In genomic region chr2:121000804-121001203, GRCh38 we compare ENCODE assay signal across 18 cellular contexts.
DNase-seq lines count a peak whose midpoint lies in the region; ATAC-seq, FAIRE-seq and TF ChIP-seq lines count a peak whose summit lies in the region.
"Had no signal": no experiment of that assay in that cellular context is flagged by ENCODE, and none has a peak within 500 bp of the region (broad histone marks: within the 10 kb centered on the region; RNA-seq: fewer than 3 reads in every experiment).

No MANE protein-coding gene starts in this region.

- intact Hi-C loops in activated T-helper 2 cell treated with anti-CD3 and anti-CD28 coated beads, Interferon-gamma antibody, Interleukin-2, Interleukin-4, amounts not matched to agents 10 μg/mL and 5 μg/mL and 100 μg/mL, durations not matched to agents 14 hours and 24 hours and 36 hours (cut with micrococcal nuclease), result no loop called here
- intact Hi-C loops in aorta (cut with DNase I), result no loop called here

- H4K5ac ChIP-seq in H1 (ENCODE audit: insufficient read length, low read depth, low read length), result no peak overlapping the region

- no peak overlapping the region for H2AFZ ChIP-seq in H1 (ENCODE audit: low read length)
- H2AFZ ChIP-seq: GM23338 had no signal

- TF ChIP-seq CTCF in H1 (IDR thresholded peaks at IDR 0.05; ENCODE audit: control extremely low read depth in 1 of 3, insufficient read depth in 1 of 3, low read depth in 1 of 3, low read length in 3 of 3) (no peak), type B pancreatic cell (conservative IDR thresholded peaks at IDR 0.05) (no peak)

- no peak for ATAC-seq in aorta (ENCODE audit: low FRiP score)
- ATAC-seq: GM23338 had no signal

- DNase-seq in activated T-helper 2 cell treated with anti-CD3 and anti-CD28 coated beads, Interferon-gamma antibody, Interleukin-2, Interleukin-4, amounts not matched to agents 10 μg/mL and 5 μg/mL and 100 μg/mL, durations not matched to agents 14 hours and 24 hours and 36 hours (ENCODE audit: low spot score), result peak; percentile 0
- DNase-seq in H1 (ENCODE audit: low read depth in 1 of 2, low spot score in 2 of 2) (no peak), type B pancreatic cell (ENCODE audit: extremely low spot score, unreplicated experiment) (peak; percentile 36), HK-2 (ENCODE audit: unreplicated experiment) (no peak), aorta (no peak), NCI-H446 (lab: John Stamatoyannopoulos, UW) (no peak)
- DNase-seq: C1 segment of cervical spinal cord; Calu3; CD4-positive, alpha-beta memory T cell; COR-L47; DMS153; DND-41; HFFc6 had no signal

- no peaks in the 10 kb centered on the region for H3K4me1 Mint-ChIP-seq in activated T-helper 2 cell treated with anti-CD3 and anti-CD28 coated beads, Interferon-gamma antibody, Interleukin-2, Interleukin-4, amounts not matched to agents 10 μg/mL and 5 μg/mL and 100 μg/mL, durations not matched to agents 14 hours and 24 hours and 36 hours (ENCODE audit: low read depth)
- H3K4me1 Mint-ChIP-seq in type B pancreatic cell (ENCODE audit: unreplicated experiment), result peaks cover 3% of the 10 kb centered on the region
- H3K4me1 Mint-ChIP-seq: CD4-positive, alpha-beta memory T cell had no signal

- TF ChIP-seq RAD21 in H1 (IDR thresholded peaks at IDR 0.05 in 1 of 2, conservative IDR thresholded peaks at IDR 0.05 in 1 of 2; ENCODE audit: low read depth in 2 of 2, low read length in 2 of 2), result no peak

- no peak overlapping the region for H3K4ac ChIP-seq in H1 (replicated peaks; ENCODE audit: insufficient read length, low read depth, low read length)

- TF ChIP-seq POLR2A in H1 (IDR thresholded peaks at IDR 0.05; ENCODE audit: control extremely low read depth in 1 of 2, low read depth in 2 of 2, low read length in 2 of 2), result no peak

- no peak for TF ChIP-seq EP300 in H1 (IDR thresholded peaks at IDR 0.05; ENCODE audit: borderline replicate concordance in 1 of 2, low read depth in 2 of 2, low read length in 2 of 2)

- no peak overlapping the region for H3K56ac ChIP-seq in H1 (replicated peaks; ENCODE audit: insufficient read length, low read depth, low read length)

- H3K27me3 Mint-ChIP-seq in activated T-helper 2 cell treated with anti-CD3 and anti-CD28 coated beads, Interferon-gamma antibody, Interleukin-2, Interleukin-4, amounts not matched to agents 10 μg/mL and 5 μg/mL and 100 μg/mL, durations not matched to agents 14 hours and 24 hours and 36 hours (ENCODE audit: low read depth), result no peaks in the 10 kb centered on the region
- H3K27me3 Mint-ChIP-seq in type B pancreatic cell, result peaks cover 20% of the 10 kb centered on the region

- no peaks in the 10 kb centered on the region for H3K79me1 ChIP-seq in H1 (ENCODE audit: low read depth, low read length)

- H3K23ac ChIP-seq in H1 (ENCODE audit: insufficient read length), result no peak overlapping the region

- no peak overlapping the region for H3K18ac ChIP-seq in H1 (ENCODE audit: extremely low read depth, low read length)

- H2BK15ac ChIP-seq in H1 (ENCODE audit: low read length), result no peak overlapping the region

- 0 out of 2 replicates have a peak overlapping the region, but pooled peaks have one; percentile 10 for H2BK12ac ChIP-seq in H1 (ENCODE audit: low read depth, low read length)

- peak overlapping the region; percentile 86; the same call in 1 of the 2 replicates for H2AK5ac ChIP-seq in H1 (ENCODE audit: low read depth, low read length)

- no peaks in the 10 kb centered on the region for H4K20me1 ChIP-seq in H1 (replicated peaks in 1 of 2; ENCODE audit: control insufficient read depth in 1 of 2, insufficient read depth in 2 of 2, low read length in 2 of 2)

- H3K36me3 ChIP-seq in H1 (ENCODE audit: control insufficient read depth in 2 of 4, insufficient read depth in 4 of 4, low read length in 3 of 4), result no peaks in the 10 kb centered on the region
- no peaks in the 10 kb centered on the region for H3K36me3 ChIP-seq in aorta (ENCODE audit: control insufficient read depth in 1 of 2, insufficient read depth in 2 of 2, low read length in 1 of 2)
- H3K36me3 ChIP-seq: HAP-1 had no signal

- no peak overlapping the region for H4K8ac ChIP-seq in H1 (ENCODE audit: extremely low read depth, insufficient read depth, low read length)

- H3K9me3 Mint-ChIP-seq in activated T-helper 2 cell treated with anti-CD3 and anti-CD28 coated beads, Interferon-gamma antibody, Interleukin-2, Interleukin-4, amounts not matched to agents 10 μg/mL and 5 μg/mL and 100 μg/mL, durations not matched to agents 14 hours and 24 hours and 36 hours, result no peaks in the 10 kb centered on the region
- no peaks in the 10 kb centered on the region for H3K9me3 Mint-ChIP-seq in type B pancreatic cell
- H3K9me3 Mint-ChIP-seq: CD4-positive, alpha-beta memory T cell; HFFc6 had no signal

- H3K27ac ChIP-seq in H1 (ENCODE audit: low read depth, low read length) (no peak overlapping the region), aorta (ENCODE audit: low read depth in 1 of 2, low read length in 2 of 2) (no peak overlapping the region)

- H3K9me3 ChIP-seq in H1 (ENCODE audit: insufficient read depth in 2 of 2, low read depth in 1 of 2, low read length in 1 of 2), result no peaks in the 10 kb centered on the region
- no peaks in the 10 kb centered on the region for H3K9me3 ChIP-seq in aorta (ENCODE audit: control insufficient read depth, low read length)
- H3K9me3 ChIP-seq: HAP-1 had no signal

- WGBS in H1 (ENCODE audit: extremely low coverage in 1 of 2, insufficient coverage in 1 of 2, insufficient read length in 1 of 2, insufficient replicate concordance in 2 of 2, low coverage in 1 of 2, low lambda C conversion rate in 2 of 2, missing lambda C conversion rate in 1 of 2), 2 experiments, result 83% methylated on average over 3 of the region's 3 CpGs; no CpG with 5 or more reads in 1 of the 2 experiments
- WGBS in aorta, 2 donors, result 93 to 94% methylated on average over 3 of the region's 3 CpGs

- H3K4me1 ChIP-seq in H1 (replicated peaks in 1 of 4; ENCODE audit: control insufficient read depth in 3 of 4, insufficient read depth in 4 of 4, low read length in 3 of 4), result peaks cover 3 to 9% (median 7%) of the 10 kb centered on the region in 4 experiments
- no peaks in the 10 kb centered on the region for H3K4me1 ChIP-seq in aorta (ENCODE audit: control insufficient read depth in 1 of 2, insufficient read depth in 2 of 2, low read length in 2 of 2)
- H3K4me1 ChIP-seq: HAP-1 had no signal

- H4K91ac ChIP-seq in H1 (replicated peaks; ENCODE audit: insufficient read length, low read length), result no peak overlapping the region

- no peak overlapping the region for H3K4me3 ChIP-seq in H1 (ENCODE audit: extremely low read depth in 1 of 4, insufficient read depth in 2 of 4, low read depth in 3 of 4, low read length in 4 of 4)
- no peak overlapping the region for H3K4me3 ChIP-seq in aorta (ENCODE audit: low read length in 2 of 2)
- H3K4me3 ChIP-seq: GM23338, HAP-1 had no signal

- no peak overlapping the region for H2BK120ac ChIP-seq in H1 (replicated peaks; ENCODE audit: low read depth, low read length)

- H3K4me3 Mint-ChIP-seq in activated T-helper 2 cell treated with anti-CD3 and anti-CD28 coated beads, Interferon-gamma antibody, Interleukin-2, Interleukin-4, amounts not matched to agents 10 μg/mL and 5 μg/mL and 100 μg/mL, durations not matched to agents 14 hours and 24 hours and 36 hours (ENCODE audit: low read depth), result no peak overlapping the region
- H3K4me3 Mint-ChIP-seq in type B pancreatic cell, result no peak overlapping the region
- H3K4me3 Mint-ChIP-seq: CD4-positive, alpha-beta memory T cell; GM23338; HFFc6 had no signal

- no peak overlapping the region for H2BK20ac ChIP-seq in H1 (ENCODE audit: low read length)

- H3K4me2 ChIP-seq in H1 (ENCODE audit: insufficient read depth in 1 of 2, low read depth in 2 of 2, low read length in 2 of 2), result no peak overlapping the region
- H3K4me2 ChIP-seq: GM23338 had no signal

- no peak overlapping the region for H3K27ac Mint-ChIP-seq in activated T-helper 2 cell treated with anti-CD3 and anti-CD28 coated beads, Interferon-gamma antibody, Interleukin-2, Interleukin-4, amounts not matched to agents 10 μg/mL and 5 μg/mL and 100 μg/mL, durations not matched to agents 14 hours and 24 hours and 36 hours
- H3K27ac Mint-ChIP-seq in type B pancreatic cell, result no peak overlapping the region
- H3K27ac Mint-ChIP-seq: CD4-positive, alpha-beta memory T cell; GM23338; HFFc6 had no signal

- FAIRE-seq in H1 (lab: Jason Lieb, UNC), result no peak
- FAIRE-seq: G401.6, GM12892, H54 had no signal

- CTCF ChIA-PET in H1 (lab: Charles Lee; ENCODE audit: partially characterized antibody), result interaction anchor here (0.7 to 1.5 kb wide), 2 partner anchors 11 to 84 kb away, joined by 3 read pairs; no protein-coding TSS in a partner anchor

- no peaks in the 10 kb centered on the region for H3K79me2 ChIP-seq in H1 (ENCODE audit: control insufficient read depth in 1 of 2, insufficient read depth in 2 of 2, low read length in 2 of 2)

- no peaks in the 10 kb centered on the region for H3K23me2 ChIP-seq in H1 (ENCODE audit: low read depth, low read length)

- H3K36me3 Mint-ChIP-seq in activated T-helper 2 cell treated with anti-CD3 and anti-CD28 coated beads, Interferon-gamma antibody, Interleukin-2, Interleukin-4, amounts not matched to agents 10 μg/mL and 5 μg/mL and 100 μg/mL, durations not matched to agents 14 hours and 24 hours and 36 hours (ENCODE audit: low read depth), result no peaks in the 10 kb centered on the region
- H3K36me3 Mint-ChIP-seq in type B pancreatic cell, result no peaks in the 10 kb centered on the region
- H3K36me3 Mint-ChIP-seq: CD4-positive, alpha-beta memory T cell had no signal

- H3K27me3 ChIP-seq in H1 (replicated peaks in 1 of 4; ENCODE audit: control insufficient read depth in 3 of 4, extremely low read depth in 1 of 4, insufficient read depth in 3 of 4, low read length in 3 of 4), result peaks cover 0 to 13% (median 3%) of the 10 kb centered on the region in 4 experiments; a peak in 4 of 7 replicates
- H3K27me3 ChIP-seq in aorta (ENCODE audit: control insufficient read depth in 1 of 2, insufficient read depth in 2 of 2, low read length in 1 of 2), result no peaks in the 10 kb centered on the region

- POLR2A ChIA-PET in H1 (lab: Charles Lee; ENCODE audit: partially characterized antibody), result interaction anchor here (0.6 kb wide), 1 partner anchor 16 kb away, joined by 3 read pairs; no protein-coding TSS in a partner anchor

- H3K9ac ChIP-seq in H1 (replicated peaks in 1 of 4; ENCODE audit: extremely low read depth in 1 of 4, low read depth in 3 of 4, low read length in 3 of 4), result no peak overlapping the region

- H2BK5ac ChIP-seq in H1 (ENCODE audit: low read depth, low read length), result no peak overlapping the region

- H3K14ac ChIP-seq in H1 (ENCODE audit: insufficient read length), result no peak overlapping the region

TF ChIP-seq in H1, 55 proteins besides CTCF, POLR2A, EP300 and RAD21:
- TF ChIP-seq TBP (IDR thresholded peaks at IDR 0.05; ENCODE audit: low read depth, low read length), result no peak
- no peak for TF ChIP-seq BCL11A (IDR thresholded peaks at IDR 0.05; ENCODE audit: low read depth in 2 of 2, low read length in 2 of 2)

Comparison
In these comparisons a context has a peak if more than half of its experiments do, and no peak if none do; other contexts are left out.
1. DNase-seq: peak in activated T-helper 2 cell treated with anti-CD3 and anti-CD28 coated beads, Interferon-gamma antibody, Interleukin-2, Interleukin-4, amounts not matched to agents 10 μg/mL and 5 μg/mL and 100 μg/mL, durations not matched to agents 14 hours and 24 hours and 36 hours (single experiment) and type B pancreatic cell (single experiment); none in H1 (0 of 2), HK-2 (single experiment), aorta (0 of 2) and NCI-H446 (0 of 2).